19 cellular contexts compared by ENCODE assay signal in the genomic region with DNA sequence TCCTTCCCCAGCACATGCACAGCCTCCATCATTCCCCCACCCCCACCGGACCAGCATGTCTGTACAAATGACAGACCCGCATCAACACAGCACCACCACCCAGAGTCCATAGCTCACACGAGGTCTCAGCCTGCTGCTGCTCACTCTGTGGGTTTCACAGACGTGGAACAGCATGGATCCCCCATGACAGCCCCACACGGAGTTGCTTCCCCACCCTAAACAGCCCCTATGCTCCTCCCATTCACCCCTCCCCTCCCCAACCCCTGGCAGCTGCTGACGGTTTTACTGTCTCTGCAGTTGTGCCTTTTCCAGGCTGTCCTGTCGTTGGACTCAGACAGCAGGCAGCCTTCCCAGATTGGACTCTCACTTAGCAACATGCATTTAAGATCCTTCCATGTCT.
DNase-seq lines count a peak whose midpoint lies in the region; ATAC-seq and TF ChIP-seq lines count a peak whose summit lies in the region.
"Had no signal": no experiment of that assay in that cellular context is flagged by ENCODE, and none has a peak within 500 bp of the region (broad histone marks: within the 10 kb centered on the region; RNA-seq: fewer than 3 reads in every experiment).

No MANE protein-coding gene starts in this region.

- DNase-seq in NCI-H2171 treated with DMSO at 0.1 percent for 48 hours (lab: John Stamatoyannopoulos, UW) = peak; percentile 24
- no peak for DNase-seq in NCI-H2171 (lab: John Stamatoyannopoulos, UW)
- DNase-seq in globus pallidus (ENCODE audit: low spot score) = peak; percentile 79
- peak; percentile 40 for DNase-seq in myocyte (ENCODE audit: low read depth)
- DNase-seq in type B pancreatic cell (ENCODE audit: extremely low spot score, unreplicated experiment) = no peak
- no peak for DNase-seq in RPMI8226
- no peak for DNase-seq in T-helper 17 cell
- DNase-seq in COLO668 (lab: John Stamatoyannopoulos, UW; ENCODE audit: unreplicated experiment) = no peak
- DNase-seq: 8988T; activated CD4-positive, alpha-beta T cell treated with anti-CD3 and anti-CD28 coated beads, Interleukin-2, amount 10 ng/mL, durations not matched to agents 7 days and 5 days; activated T-cell treated with anti-CD3 and anti-CD28 coated beads, Interleukin-2, amount 50 U/mL, for 48 hours; CD8-positive, alpha-beta memory T cell; GF-D8; mammary epithelial cell; NCI-H2029; NCI-H748 treated with DMSO at 0.1 percent for 48 hours had no signal

- H3K9me3 Mint-ChIP-seq in type B pancreatic cell = no peaks in the 10 kb centered on the region
- H3K9me3 Mint-ChIP-seq: CD8-positive, alpha-beta memory T cell; dendritic cell treated with granulocyte-macrophage colony-stimulating factor and Interleukin-4, amounts not matched to agents 40 ng/mL and 50 ng/mL, for 4 days had no signal

- no peak for ATAC-seq in T-helper 17 cell
- ATAC-seq: esophagus mucosa had no signal

- H3K27ac Mint-ChIP-seq in type B pancreatic cell (peak overlapping the region; percentile 57), T-helper 17 cell (no peak overlapping the region)
- H3K27ac Mint-ChIP-seq: activated CD4-positive, alpha-beta T cell treated with anti-CD3 and anti-CD28 coated beads, Interleukin-2, amount 10 ng/mL, durations not matched to agents 7 days and 5 days; CD8-positive, alpha-beta memory T cell; dendritic cell treated with granulocyte-macrophage colony-stimulating factor and Interleukin-4, amounts not matched to agents 40 ng/mL and 50 ng/mL, for 4 days had no signal

- no peak for TF ChIP-seq CTCF in type B pancreatic cell (conservative IDR thresholded peaks at IDR 0.05)

- H3K27me3 Mint-ChIP-seq in type B pancreatic cell (no peaks in the 10 kb centered on the region), T-helper 17 cell (peaks cover 45% of the 10 kb centered on the region)

- peaks cover 54% of the 10 kb centered on the region for H3K4me1 Mint-ChIP-seq in type B pancreatic cell (ENCODE audit: unreplicated experiment)
- peaks cover 7% of the 10 kb centered on the region for H3K4me1 Mint-ChIP-seq in T-helper 17 cell
- H3K4me1 Mint-ChIP-seq: activated CD4-positive, alpha-beta T cell treated with anti-CD3 and anti-CD28 coated beads, Interleukin-2, amount 10 ng/mL, durations not matched to agents 7 days and 5 days had no signal

- no peaks in the 10 kb centered on the region for H3K36me3 Mint-ChIP-seq in type B pancreatic cell
- peaks cover 2% of the 10 kb centered on the region for H3K36me3 Mint-ChIP-seq in T-helper 17 cell (ENCODE audit: low read depth)

- H3K4me3 Mint-ChIP-seq in type B pancreatic cell (no peak overlapping the region), T-helper 17 cell (no peak overlapping the region)
- H3K4me3 Mint-ChIP-seq: activated CD4-positive, alpha-beta T cell treated with anti-CD3 and anti-CD28 coated beads, Interleukin-2, amount 10 ng/mL, durations not matched to agents 7 days and 5 days; CD8-positive, alpha-beta memory T cell; dendritic cell treated with granulocyte-macrophage colony-stimulating factor and Interleukin-4, amounts not matched to agents 40 ng/mL and 50 ng/mL, for 4 days had no signal

- H3K9me3 ChIP-seq in T-helper 17 cell (ENCODE audit: control insufficient read depth, low read length, poor library complexity, severe bottlenecking) = no peaks in the 10 kb centered on the region
- H3K9me3 ChIP-seq: tibial artery had no signal

Comparison
In these comparisons a context has a peak if more than half of its experiments do, and no peak if none do; other contexts are left out.
1. DNase-seq: peak in NCI-H2171 treated with DMSO at 0.1 percent for 48 hours (single experiment), globus pallidus (single experiment) and myocyte (single experiment); none in NCI-H2171 (single experiment), type B pancreatic cell (single experiment), RPMI8226 (single experiment), T-helper 17 cell (0 of 3) and COLO668 (single experiment).